In the genomic region with DNA sequence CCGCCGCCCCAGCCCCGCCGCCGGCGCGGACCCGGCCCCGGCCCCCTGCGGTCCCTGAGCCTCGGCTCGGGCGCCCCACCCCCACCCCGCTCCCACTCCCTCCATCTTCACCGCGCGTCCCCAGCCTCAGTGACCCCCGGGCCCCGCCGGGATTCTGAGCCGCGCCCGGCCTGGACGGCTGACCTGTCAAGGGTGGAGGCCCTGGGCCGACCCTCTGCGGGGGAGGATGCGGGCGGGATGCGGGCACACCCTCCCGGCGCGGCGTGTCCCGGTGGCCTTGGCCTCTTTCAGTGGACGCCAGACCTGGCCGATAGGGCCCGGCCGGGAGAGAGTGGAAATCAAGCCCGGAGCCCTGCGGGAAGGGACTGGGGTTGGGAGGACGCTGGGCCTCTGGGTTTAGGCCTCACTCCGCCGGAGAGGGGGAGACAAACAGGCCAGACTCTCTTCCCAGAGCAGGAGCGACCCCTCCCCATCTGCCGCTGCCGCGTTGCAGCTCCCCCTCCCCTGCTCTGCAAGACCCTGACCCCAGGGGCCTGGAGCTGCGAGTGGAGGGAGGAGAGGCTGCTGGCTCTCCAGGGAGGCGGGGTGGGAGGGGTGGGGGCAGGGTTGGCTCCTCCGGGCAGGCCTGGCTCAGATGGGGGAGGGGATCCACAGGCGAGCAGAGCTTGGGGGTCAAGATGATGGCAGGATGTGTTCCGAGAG, we compare ENCODE assay signal across 8 cellular contexts. TPM values are rescaled to one million over a fixed set of nuclear protein-coding genes. Genes with fewer than 3 reads are reported as not detected.
A peak's percentile ranks its signal among the peaks of the same experiment; 100 is the strongest.
DNase-seq lines count a peak whose midpoint lies in the region; ATAC-seq, FAIRE-seq and TF ChIP-seq lines count a peak whose summit lies in the region.

No MANE protein-coding gene starts in this region.

- H3K9me3 ChIP-seq in CD4-positive, alpha-beta memory T cell (ENCODE audit: control insufficient read depth in 1 of 2, low read length in 2 of 2) = no peaks in the 10 kb centered on the region
- no peaks in the 10 kb centered on the region for H3K9me3 ChIP-seq in pancreas

- H3K4me3 Mint-ChIP-seq in CD4-positive, alpha-beta memory T cell = peak overlapping the region in 6 of 8 donors; percentile 71 to 88 (median 80)
- H3K4me3 Mint-ChIP-seq in effector memory CD8-positive, alpha-beta T cell = peak overlapping the region; percentile 44 to 56

- POLR2A ChIA-PET in CD4-positive, alpha-beta memory T cell (lab: Charles Lee; ENCODE audit: partially characterized antibody) = interaction anchor here (1.3 kb wide), 1 partner anchor 20 kb away, joined by 3 read pairs; no protein-coding TSS in a partner anchor

- peaks cover 8 to 14% (median 11%) of the 10 kb centered on the region in 4 donors for H3K4me1 Mint-ChIP-seq in CD4-positive, alpha-beta memory T cell
- peaks cover 2 to 7% of the 10 kb centered on the region in 2 donors for H3K4me1 Mint-ChIP-seq in effector memory CD8-positive, alpha-beta T cell (ENCODE audit: low read depth in 2 of 2)

- peak overlapping the region in 1 of 7 donors; percentile 17 for H3K27ac Mint-ChIP-seq in CD4-positive, alpha-beta memory T cell
- H3K27ac Mint-ChIP-seq in effector memory CD8-positive, alpha-beta T cell = peak overlapping the region in 1 of 2 donors; percentile 9

- no peak for FAIRE-seq in pancreas (lab: Jason Lieb, UNC)

- H3K36me3 Mint-ChIP-seq in CD4-positive, alpha-beta memory T cell = peaks cover 1 to 14% of the 10 kb centered on the region in 2 donors
- no peaks in the 10 kb centered on the region for H3K36me3 Mint-ChIP-seq in effector memory CD8-positive, alpha-beta T cell (ENCODE audit: insufficient read depth)

- H3K36me3 ChIP-seq in CD4-positive, alpha-beta memory T cell (ENCODE audit: insufficient read depth, low read length) = no peaks in the 10 kb centered on the region
- H3K36me3 ChIP-seq in pancreas = no peaks in the 10 kb centered on the region

- no peaks in the 10 kb centered on the region for H3K4me1 ChIP-seq in CD4-positive, alpha-beta memory T cell (ENCODE audit: insufficient read depth, low read length)
- H3K4me1 ChIP-seq in pancreas = peaks cover 0 to 3% (median 0%) of the 10 kb centered on the region in 3 donors

- CTCF ChIA-PET in CD4-positive, alpha-beta memory T cell (lab: Charles Lee; ENCODE audit: partially characterized antibody) = no interaction called here

- no peak for ATAC-seq in effector memory CD8-positive, alpha-beta T cell (replicated peaks)
- ATAC-seq in pancreas = peak in 1 of 4 donors; percentile 19

- TF ChIP-seq CTCF in pancreas (IDR thresholded peaks at IDR 0.05) = no peak

- H3K27ac ChIP-seq in CD4-positive, alpha-beta memory T cell (ENCODE audit: low read depth, low read length) = no peak overlapping the region
- H3K27ac ChIP-seq in pancreas = no peak overlapping the region

- H3K9me3 Mint-ChIP-seq in CD4-positive, alpha-beta memory T cell = peaks cover 0 to 7% (median 0%) of the 10 kb centered on the region in 8 donors
- no peaks in the 10 kb centered on the region for H3K9me3 Mint-ChIP-seq in effector memory CD8-positive, alpha-beta T cell

- peaks cover 7% of the 10 kb centered on the region for H3K27me3 ChIP-seq in CD4-positive, alpha-beta memory T cell (ENCODE audit: insufficient read depth, low read length)
- H3K27me3 ChIP-seq in pancreas = no peaks in the 10 kb centered on the region

- intact Hi-C loops in CD4-positive, alpha-beta memory T cell (cut with micrococcal nuclease) = no loop called here
- intact Hi-C loops in pancreas (cut with DNase I) = no loop called here

- H3K27me3 Mint-ChIP-seq in CD4-positive, alpha-beta memory T cell = peaks cover 22 to 27% of the 10 kb centered on the region in 2 donors
- peaks cover 39 to 58% of the 10 kb centered on the region in 2 donors for H3K27me3 Mint-ChIP-seq in effector memory CD8-positive, alpha-beta T cell

- no peak for DNase-seq in CD4-positive, alpha-beta memory T cell
- peak; percentile 78 for DNase-seq in HuH-7.5 (ENCODE audit: low spot score)
- no peak for DNase-seq in effector memory CD8-positive, alpha-beta T cell
- peak in 3 of 6 donors; percentile 4 to 82 (median 66) for DNase-seq in pancreas
- no peak for DNase-seq in KG1 (lab: John Stamatoyannopoulos, UW)
- no peak for DNase-seq in ureter (ENCODE audit: low spot score)
- DNase-seq in NCI-H1092 treated with DMSO at 0.1 percent for 48 hours (lab: John Stamatoyannopoulos, UW) = no peak
- no peak for DNase-seq in COLO829 (ENCODE audit: low spot score)

- WGBS in pancreas, 2 donors = 14 to 23% methylated on average over 29 to 52 of the region's 52 CpGs

- H3K4me3 ChIP-seq in CD4-positive, alpha-beta memory T cell (ENCODE audit: low read length in 2 of 2) = no peak overlapping the region
- H3K4me3 ChIP-seq in pancreas = peak overlapping the region in 3 of 4 donors; percentile 18 to 52 (median 39)

RNA-seq across cellular contexts. Expression of gene MAPK8IP2, which starts 0.5 kb away (rescaled TPM):
- under 1 TPM; 0.22 to 0.49 TPM for total RNA-seq in CD4-positive, alpha-beta memory T cell
- not detected for polyA plus RNA-seq in CD4-positive, alpha-beta memory T cell
- total RNA-seq in pancreas (1 to 10 TPM; 1.4 to 3.0 (median 2.3) TPM), ureter (0.83 TPM)
- 10 to 100 TPM in 1 of 2 donors, 1 to 10 TPM in 1; 3.3 to 10.0 TPM for polyA plus RNA-seq in pancreas

RNA-seq across cellular contexts. Expression of gene CHKB, which starts 18.5 kb away (rescaled TPM):
- 100 to 1,000 TPM; 178 to 196 TPM for total RNA-seq in CD4-positive, alpha-beta memory T cell
- polyA plus RNA-seq in CD4-positive, alpha-beta memory T cell = 10 to 100 TPM; 30.7 to 40.3 TPM
- total RNA-seq in pancreas = 10 to 100 TPM; 20.4 to 55.5 (median 28.3) TPM
- polyA plus RNA-seq in pancreas = 100 to 1,000 TPM; 236 to 283 TPM
- 98.0 TPM for total RNA-seq in ureter

RNA-seq across cellular contexts. Expression of gene CPT1B, which starts 22.9 kb away (rescaled TPM):
- total RNA-seq in CD4-positive, alpha-beta memory T cell = 10 to 100 TPM; 68.0 to 70.0 TPM
- polyA plus RNA-seq in CD4-positive, alpha-beta memory T cell = 1 to 10 TPM in 1 of 2 donors, not detected in 1; 2.3 TPM
- 10 to 100 TPM in 3 of 6 donors, 1 to 10 TPM in 3; 7.2 to 26.8 (median 10.1) TPM for total RNA-seq in pancreas
- 10 to 100 TPM; 59.7 to 87.0 TPM for polyA plus RNA-seq in pancreas
- total RNA-seq in ureter = 62.3 TPM

RNA-seq across cellular contexts. Expression of gene ARSA, which starts 26.8 kb away (rescaled TPM):
- 10 to 100 TPM; 83.2 to 86.8 TPM for total RNA-seq in CD4-positive, alpha-beta memory T cell
- 10 to 100 TPM in 1 of 2 donors, 1 to 10 TPM in 1; 7.8 to 13.0 TPM for polyA plus RNA-seq in CD4-positive, alpha-beta memory T cell
- 10 to 100 TPM; 21.9 to 36.2 (median 27.2) TPM for total RNA-seq in pancreas
- polyA plus RNA-seq in pancreas = 100 to 1,000 TPM in 1 of 2 donors, 10 to 100 TPM in 1; 87.1 to 119 TPM
- 61.9 TPM for total RNA-seq in ureter

RNA-seq across cellular contexts. Expression of gene SYCE3, which starts 38.4 kb away (rescaled TPM):
- not detected for total RNA-seq in CD4-positive, alpha-beta memory T cell
- polyA plus RNA-seq in CD4-positive, alpha-beta memory T cell = under 1 TPM in 1 of 2 donors, not detected in 1; 0.83 TPM
- total RNA-seq in pancreas (under 1 TPM in 1 of 6 donors, not detected in 5; 0.63 TPM), ureter (not detected)
- under 1 TPM; 0.45 to 0.80 TPM for polyA plus RNA-seq in pancreas

Comparison
In these comparisons a context has a peak if more than half of its experiments do, and no peak if none do; other contexts are left out.
1. H3K4me3 ChIP-seq: peak in pancreas (3 of 4); none in CD4-positive, alpha-beta memory T cell (0 of 2).